28 cellular contexts compared by ENCODE assay signal in genomic region chr16:87447323-87447722, GRCh38. TPM values are rescaled to one million over a fixed set of nuclear protein-coding genes. Genes with fewer than 3 reads are reported as not detected.
A peak's percentile ranks its signal among the peaks of the same experiment; 100 is the strongest.
DNase-seq lines count a peak whose midpoint lies in the region; ATAC-seq and TF ChIP-seq lines count a peak whose summit lies in the region.
"Had no signal": no experiment of that assay in that cellular context is flagged by ENCODE, and none has a peak within 500 bp of the region (broad histone marks: within the 10 kb centered on the region; RNA-seq: fewer than 3 reads in every experiment).

No MANE protein-coding gene starts in this region.

- H3K27me3 ChIP-seq in AG04450 (ENCODE audit: control insufficient read depth, insufficient read depth, low read length) (no peaks in the 10 kb centered on the region), mucosa of rectum (ENCODE audit: control insufficient read depth in 2 of 2, insufficient read depth in 2 of 2, low read length in 2 of 2) (no peaks in the 10 kb centered on the region)
- H3K27me3 ChIP-seq: BE2C, neural progenitor cell, testis had no signal

- peaks cover 28% of the 10 kb centered on the region for H3K4me1 Mint-ChIP-seq in stimulated activated effector memory CD8-positive, alpha-beta T cell treated with anti-CD3 and anti-CD28 coated beads, Interleukin-12 subunit alpha, Interleukin-12 subunit beta, amount 100 ng/mL, for 72 hours
- H3K4me1 Mint-ChIP-seq: central memory CD8-positive, alpha-beta T cell had no signal

- POLR2A ChIA-PET in AG04450 (lab: Yijun Ruan, JAX), result interaction anchor here (0.6 to 1.4 kb wide), 5 partner anchors 11 to 132 kb away, joined by 3 to 9 read pairs (median 7); no protein-coding TSS in a partner anchor

- H3K9ac ChIP-seq in mucosa of rectum (ENCODE audit: low read depth in 1 of 2, low read length in 2 of 2), result no peak overlapping the region
- H3K9ac ChIP-seq: neural progenitor cell had no signal

- TF ChIP-seq CTCF in AG04450 (IDR thresholded peaks at IDR 0.05; ENCODE audit: low read depth, low read length) (no peak), WI38 (IDR thresholded peaks at IDR 0.05; ENCODE audit: low read depth, low read length) (no peak), lower leg skin (IDR thresholded peaks at IDR 0.05) (no peak)

- WGBS in lower leg skin, 2 donors, result 89 to 90% methylated on average over 6 of the region's 6 CpGs

- H3K9me3 ChIP-seq in AG04450 (ENCODE audit: control insufficient read depth, insufficient read depth, low read length) (peaks cover 6% of the 10 kb centered on the region), mucosa of rectum (ENCODE audit: control insufficient read depth in 2 of 2, low read length in 2 of 2) (no peaks in the 10 kb centered on the region)
- H3K9me3 ChIP-seq: BE2C, testis had no signal

- ATAC-seq in GM18870 (IDR thresholded peaks at IDR 0.05; ENCODE audit: unreplicated experiment), result no peak
- no peak for ATAC-seq in stimulated activated effector memory CD8-positive, alpha-beta T cell treated with anti-CD3 and anti-CD28 coated beads, Interleukin-12 subunit alpha, Interleukin-12 subunit beta, amount 100 ng/mL, for 72 hours
- ATAC-seq: activated CD8-positive, alpha-beta T cell treated with anti-CD3 and anti-CD28 coated beads for 36 hours; effector memory CD8-positive, alpha-beta T cell; left ventricle myocardium superior; PC-3 had no signal

- H3K9me3 Mint-ChIP-seq in stimulated activated effector memory CD8-positive, alpha-beta T cell treated with anti-CD3 and anti-CD28 coated beads, Interleukin-12 subunit alpha, Interleukin-12 subunit beta, amount 100 ng/mL, for 72 hours, result no peaks in the 10 kb centered on the region
- H3K9me3 Mint-ChIP-seq: activated CD8-positive, alpha-beta T cell treated with anti-CD3 and anti-CD28 coated beads for 36 hours; central memory CD8-positive, alpha-beta T cell; effector memory CD8-positive, alpha-beta T cell had no signal

- CTCF ChIA-PET in AG04450 (lab: Charles Lee), result no interaction called here

- H3K36me3 Mint-ChIP-seq in stimulated activated effector memory CD8-positive, alpha-beta T cell treated with anti-CD3 and anti-CD28 coated beads, Interleukin-12 subunit alpha, Interleukin-12 subunit beta, amount 100 ng/mL, for 72 hours, result peaks cover 41% of the 10 kb centered on the region

- no peak overlapping the region for H3K27ac Mint-ChIP-seq in stimulated activated effector memory CD8-positive, alpha-beta T cell treated with anti-CD3 and anti-CD28 coated beads, Interleukin-12 subunit alpha, Interleukin-12 subunit beta, amount 100 ng/mL, for 72 hours
- H3K27ac Mint-ChIP-seq: activated CD8-positive, alpha-beta T cell treated with anti-CD3 and anti-CD28 coated beads for 36 hours; effector memory CD8-positive, alpha-beta T cell; neural progenitor cell had no signal

- peak overlapping the region; percentile 98 for H3K27ac ChIP-seq in AG04450 (ENCODE audit: low read depth, low read length)
- peak overlapping the region; percentile 26 to 53 for H3K27ac ChIP-seq in mucosa of rectum (ENCODE audit: low read depth in 2 of 2, low read length in 2 of 2)
- H3K27ac ChIP-seq: 22Rv1, neural progenitor cell, testis had no signal

- intact Hi-C loops in lower leg skin (cut with DNase I; ENCODE audit: low total_unique reads), result no loop called here

- H3K4me3 ChIP-seq in AG04450 (ENCODE audit: low read depth, low read length) (peak overlapping the region; percentile 18), WI38 (ENCODE audit: low read depth, low read length) (0 out of 2 replicates have a peak overlapping the region, but pooled peaks have one; percentile 25), mucosa of rectum (ENCODE audit: low read length in 2 of 2) (no peak overlapping the region), lower leg skin (ENCODE audit: low read depth, poor library complexity, severe bottlenecking) (no peak overlapping the region)
- H3K4me3 ChIP-seq: neural progenitor cell, testis had no signal

- H3K4me3 Mint-ChIP-seq in stimulated activated effector memory CD8-positive, alpha-beta T cell treated with anti-CD3 and anti-CD28 coated beads, Interleukin-12 subunit alpha, Interleukin-12 subunit beta, amount 100 ng/mL, for 72 hours, result no peak overlapping the region
- H3K4me3 Mint-ChIP-seq: activated CD8-positive, alpha-beta T cell treated with anti-CD3 and anti-CD28 coated beads for 36 hours; central memory CD8-positive, alpha-beta T cell; effector memory CD8-positive, alpha-beta T cell; neural progenitor cell had no signal

- peak; percentile 92 for DNase-seq in AG04450 (ENCODE audit: low read depth, low spot score)
- peak; percentile 27 for DNase-seq in fibroblast of gingiva (ENCODE audit: low read depth)
- DNase-seq in stimulated activated effector memory CD8-positive, alpha-beta T cell treated with anti-CD3 and anti-CD28 coated beads, Interleukin-12 subunit alpha, Interleukin-12 subunit beta, amount 100 ng/mL, for 72 hours (ENCODE audit: low spot score in 2 of 2), result no peak
- no peak for DNase-seq in lower leg skin (ENCODE audit: low spot score in 2 of 2)
- no peak for DNase-seq in NCI-H524 (lab: John Stamatoyannopoulos, UW)
- DNase-seq: activated CD4-positive, CD25-positive, alpha-beta regulatory T cell treated with anti-CD3 and anti-CD28 coated beads, Interleukin-2, amount 50 U/mL, for 72 hours; activated CD8-positive, alpha-beta T cell treated with anti-CD3 and anti-CD28 coated beads for 36 hours; activated naive CD4-positive, alpha-beta T cell; BE2C; COR-L47; DMS79 treated with DMSO at 0.1 percent for 48 hours; effector memory CD8-positive, alpha-beta T cell; hypothalamus; Karpas-422; left ventricle myocardium superior; NCI-H1048; NCI-H1930; NCI-H226; PC-3; Right ventricle myocardium superior; stimulated activated CD4-positive, alpha-beta T cell treated with anti-CD3 and anti-CD28 coated beads, Interleukin-1b, Interleukin-23, amount 100 ng/mL, for 48 hours; testis had no signal

- peaks cover 23 to 33% of the 10 kb centered on the region in 2 donors for H3K36me3 ChIP-seq in mucosa of rectum (ENCODE audit: control insufficient read depth in 2 of 2, insufficient read depth in 2 of 2, low read length in 2 of 2)

- no peak for TF ChIP-seq POLR2A in lower leg skin (IDR thresholded peaks at IDR 0.05)

- peaks cover 0 to 2% of the 10 kb centered on the region in 2 donors for H3K4me1 ChIP-seq in mucosa of rectum (ENCODE audit: control insufficient read depth in 2 of 2, insufficient read depth in 2 of 2, low read length in 2 of 2)
- H3K4me1 ChIP-seq: BE2C, neural progenitor cell, testis had no signal

RNA-seq across cellular contexts. Expression of gene ZCCHC14, which starts 45.5 kb away (rescaled TPM):
- polyA plus RNA-seq in AG04450 (2011; rRNA removed), result 6.2 and 7.9 TPM in 2 replicates
- polyA minus RNA-seq in AG04450 (2011; rRNA and poly(A)+ RNA removed), result 13.4 and 15.4 TPM in 2 replicates
- total RNA-seq in lower leg skin, result 10 to 100 TPM; 13.7 to 25.4 (median 23.6) TPM

RNA-seq across cellular contexts. Expression of gene MAP1LC3B, which starts 55.2 kb away (rescaled TPM):
- 70.1 and 77.9 TPM in 2 replicates for polyA plus RNA-seq in AG04450 (2011; rRNA removed)
- polyA minus RNA-seq in AG04450 (2011; rRNA and poly(A)+ RNA removed), result 24.0 and 33.4 TPM in 2 replicates
- 10 to 100 TPM; 73.8 to 76.4 (median 74.5) TPM for total RNA-seq in lower leg skin

Comparison
In these comparisons a context has a peak if more than half of its experiments do, and no peak if none do; other contexts are left out.
1. DNase-seq: peak in AG04450 (single experiment) and fibroblast of gingiva (single experiment); none in stimulated activated effector memory CD8-positive, alpha-beta T cell treated with anti-CD3 and anti-CD28 coated beads, Interleukin-12 subunit alpha, Interleukin-12 subunit beta, amount 100 ng/mL, for 72 hours (0 of 2), lower leg skin (0 of 2) and NCI-H524 (0 of 2).
2. H3K4me3 ChIP-seq: peak in AG04450 (single experiment) and WI38 (single experiment); none in mucosa of rectum (0 of 2) and lower leg skin (single experiment).